Comparison of ENCODE assay signal across 1 cellular context in the genomic region with DNA sequence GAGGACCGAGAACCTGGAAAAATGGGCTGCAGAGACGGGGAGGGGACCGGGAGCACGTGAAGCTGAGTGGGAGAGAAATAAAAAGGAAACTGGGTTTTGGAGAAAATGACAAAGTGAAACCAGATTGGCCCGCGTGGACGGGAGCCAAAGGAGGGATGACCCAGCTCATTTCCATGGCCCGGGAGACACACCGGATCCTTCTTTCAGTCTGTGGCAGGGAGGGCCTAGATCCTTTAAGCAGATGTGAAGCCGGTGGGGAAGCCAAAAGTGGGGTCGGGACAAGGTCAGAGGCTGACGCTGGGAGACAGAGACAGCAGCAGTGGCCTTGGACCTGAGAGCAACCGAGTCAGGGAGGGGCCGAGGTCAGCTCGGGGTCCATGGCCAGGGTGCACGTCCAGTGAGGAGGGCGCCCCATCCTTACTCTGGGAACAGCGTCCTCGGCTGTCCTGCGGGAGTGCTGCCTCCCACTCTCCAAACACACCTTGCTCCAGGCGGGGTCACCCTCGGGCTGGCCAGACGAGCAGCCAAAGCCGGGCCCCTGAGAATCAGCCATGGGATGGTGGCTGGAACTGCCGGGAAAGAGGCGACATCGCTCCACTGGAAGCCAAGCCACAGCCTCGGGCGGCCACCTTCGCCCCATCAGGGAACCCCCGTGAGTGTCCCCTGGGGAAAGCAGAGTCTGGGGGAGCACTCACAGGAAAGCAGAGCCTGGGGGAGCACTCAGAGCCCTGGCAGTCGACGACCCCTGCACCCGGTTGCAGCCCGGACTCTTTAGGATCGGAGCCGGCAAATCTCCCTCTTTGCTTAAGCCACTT.
A peak's percentile ranks its signal among the peaks of the same experiment; 100 is the strongest.
TF ChIP-seq lines count a peak whose summit lies in the region.

No MANE protein-coding gene starts in this region.

TF ChIP-seq in K562, 482 proteins besides CTCF, POLR2A, EP300 and RAD21:
- TF ChIP-seq TEAD2 (tag; IDR thresholded peaks at IDR 0.05), result no peak
- TF ChIP-seq ZSCAN29 (IDR thresholded peaks at IDR 0.05), result peak; percentile 91
- no peak for TF ChIP-seq NR2C2 (CRISPR knock-in tag; IDR thresholded peaks at IDR 0.05)
- TF ChIP-seq NR2C2 (tag; IDR thresholded peaks at IDR 0.05), result peak; percentile 55; the same call in 1 of the 2 replicates
- TF ChIP-seq NFIC (IDR thresholded peaks at IDR 0.05), result peak; percentile 54
- peak; percentile 29; the same call in 1 of the 2 replicates for TF ChIP-seq BHLHE40 (IDR thresholded peaks at IDR 0.05; ENCODE audit: low read length)
- no peak for TF ChIP-seq ELK1 (CRISPR knock-in tag; IDR thresholded peaks at IDR 0.05)
- TF ChIP-seq ZNF263 (CRISPR knock-in tag; IDR thresholded peaks at IDR 0.05; ENCODE audit: borderline replicate concordance), result peak; percentile 62; the same call in 1 of the 2 replicates
- peak; percentile 61 for TF ChIP-seq NFE2 (IDR thresholded peaks at IDR 0.05; ENCODE audit: low read depth)
- TF ChIP-seq C11orf30 (IDR thresholded peaks at IDR 0.05; ENCODE audit: low read depth), result peak; percentile 50; the same call in 1 of the 2 replicates
- TF ChIP-seq, protein P1, sequence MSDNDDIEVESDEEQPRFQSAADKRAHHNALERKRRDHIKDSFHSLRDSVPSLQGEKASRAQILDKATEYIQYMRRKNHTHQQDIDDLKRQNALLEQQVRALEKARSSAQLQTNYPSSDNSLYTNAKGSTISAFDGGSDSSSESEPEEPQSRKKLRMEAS (CRISPR knock-in tag; IDR thresholded peaks at IDR 0.05), result peak; percentile 49
- TF ChIP-seq HCFC1 (IDR thresholded peaks at IDR 0.05; ENCODE audit: low read depth, low read length), result no peak
- TF ChIP-seq MGA (IDR thresholded peaks at IDR 0.05), result peak; percentile 64
- TF ChIP-seq U2AF1 (optimal IDR thresholded peaks at IDR 0.05; ENCODE audit: low read depth, low read length), result no peak
- peak; percentile 59 for TF ChIP-seq MAFG (tag; conservative IDR thresholded peaks at IDR 0.05)
- TF ChIP-seq CTBP1 (IDR thresholded peaks at IDR 0.05; ENCODE audit: borderline replicate concordance), result peak; percentile 15; the same call in 1 of the 2 replicates
